17 cellular contexts compared by ENCODE assay signal in genomic region chr11:28342704-28343103, GRCh38.
DNase-seq lines count a peak whose midpoint lies in the region; ATAC-seq, FAIRE-seq and TF ChIP-seq lines count a peak whose summit lies in the region.
"Had no signal": no experiment of that assay in that cellular context is flagged by ENCODE, and none has a peak within 500 bp of the region (broad histone marks: within the 10 kb centered on the region; RNA-seq: fewer than 3 reads in every experiment).

No MANE protein-coding gene starts in this region.

- no peaks in the 10 kb centered on the region for H3K27me3 Mint-ChIP-seq in naive thymus-derived CD4-positive, alpha-beta T cell
- H3K27me3 Mint-ChIP-seq: activated naive CD8-positive, alpha-beta T cell treated with anti-CD3 and anti-CD28 coated beads for 36 hours had no signal

- no peaks in the 10 kb centered on the region for H4K20me1 ChIP-seq in K562 (replicated peaks; ENCODE audit: control insufficient read depth, insufficient read depth, low read length)
- no peaks in the 10 kb centered on the region for H4K20me1 ChIP-seq in hepatocyte (ENCODE audit: insufficient read depth, poor library complexity, severe bottlenecking)

- H3K4me1 ChIP-seq in K562 (replicated peaks in 1 of 2; ENCODE audit: control insufficient read depth in 2 of 2, insufficient read depth in 2 of 2, low read length in 2 of 2) (peaks cover 0 to 10% of the 10 kb centered on the region in 2 experiments; a peak in 2 of 5 replicates), hepatocyte (ENCODE audit: insufficient read depth) (peaks cover 5% of the 10 kb centered on the region)
- no peaks in the 10 kb centered on the region for H3K4me1 ChIP-seq in naive thymus-derived CD4-positive, alpha-beta T cell (ENCODE audit: control insufficient read depth in 2 of 2, insufficient read depth in 2 of 2, low read length in 2 of 2)
- H3K4me1 ChIP-seq: lower lobe of right lung, uterus had no signal

- H2AFZ ChIP-seq in K562 (ENCODE audit: low read depth, low read length): peak overlapping the region; percentile 96
- H2AFZ ChIP-seq in hepatocyte: no peak overlapping the region

- H3K9ac ChIP-seq in K562 (ENCODE audit: insufficient read depth in 1 of 2, low read depth in 2 of 2, low read length in 2 of 2): peak overlapping the region in 1 of 2 experiments; percentile 63; a peak in 2 of 4 replicates

- TF ChIP-seq EP300 in K562 (IDR thresholded peaks at IDR 0.05; ENCODE audit: low read length): no peak

- peak; percentile 14 for DNase-seq in AG10803 (ENCODE audit: low read depth)
- peak; percentile 9 for DNase-seq in LoVo (ENCODE audit: low spot score)
- peak in 1 of 4 experiments; percentile 4 for DNase-seq in K562 (ENCODE audit: extremely low read depth in 1 of 4, low spot score in 3 of 4)
- no peak for DNase-seq in hepatocyte (ENCODE audit: low spot score)
- no peak for DNase-seq in naive thymus-derived CD4-positive, alpha-beta T cell
- no peak for DNase-seq in SIG-M5 (lab: John Stamatoyannopoulos, UW)
- DNase-seq in Kasumi-1 (lab: John Stamatoyannopoulos, UW): no peak
- DNase-seq: activated CD4-positive, alpha-beta T cell treated with anti-CD3 and anti-CD28 coated beads, Interleukin-2, amount 50 U/mL, for 4 hours; activated naive CD8-positive, alpha-beta T cell treated with anti-CD3 and anti-CD28 coated beads for 36 hours; activated T-cell treated with anti-CD3 and anti-CD28 coated beads, Interleukin-2, amount 50 U/mL, for 4 hours; lower lobe of right lung; natural killer cell; NCI-H1930; NCI-H510A; retina; uterus had no signal

- H3K27me3 ChIP-seq in K562 (ENCODE audit: control insufficient read depth in 2 of 2, insufficient read depth in 2 of 2, low read length in 2 of 2) (no peaks in the 10 kb centered on the region), hepatocyte (no peaks in the 10 kb centered on the region)
- H3K27me3 ChIP-seq in naive thymus-derived CD4-positive, alpha-beta T cell (ENCODE audit: control insufficient read depth in 2 of 2, insufficient read depth in 2 of 2, low read length in 2 of 2): no peaks in the 10 kb centered on the region
- H3K27me3 ChIP-seq: uterus had no signal

- no TSS peak for BruUV-seq in K562 (replicated peaks; lab: Mats Ljungman, UMichigan)

- H3K79me2 ChIP-seq in K562 (ENCODE audit: control insufficient read depth, insufficient read depth, low read length): no peaks in the 10 kb centered on the region
- H3K79me2 ChIP-seq in hepatocyte: no peaks in the 10 kb centered on the region

- H3K9me3 ChIP-seq in K562 (replicated peaks; ENCODE audit: control insufficient read depth, insufficient read depth, low read depth, low read length) (no peaks in the 10 kb centered on the region; the same call in 1 of the 2 replicates), hepatocyte (ENCODE audit: low read depth) (no peaks in the 10 kb centered on the region)
- H3K9me3 ChIP-seq in naive thymus-derived CD4-positive, alpha-beta T cell (ENCODE audit: control insufficient read depth in 2 of 3, low read length in 3 of 3): peaks cover 0 to 7% (median 4%) of the 10 kb centered on the region in 3 experiments
- H3K9me3 ChIP-seq: uterus had no signal

- FAIRE-seq in K562 (lab: Jason Lieb, UNC): peak; percentile 58

- H3K36me3 Mint-ChIP-seq in naive thymus-derived CD4-positive, alpha-beta T cell: peaks cover 0 to 10% (median 4%) of the 10 kb centered on the region in 5 donors

- H3K4me1 Mint-ChIP-seq in naive thymus-derived CD4-positive, alpha-beta T cell: peaks cover 0 to 4% (median 0%) of the 10 kb centered on the region in 7 donors
- H3K4me1 Mint-ChIP-seq: activated naive CD8-positive, alpha-beta T cell treated with anti-CD3 and anti-CD28 coated beads for 36 hours; natural killer cell had no signal

- H3K4me2 ChIP-seq in K562 (ENCODE audit: insufficient read depth, low read length) (peak overlapping the region; percentile 14; the same call in 1 of the 2 replicates), hepatocyte (peak overlapping the region; percentile 16)

- TF ChIP-seq POLR2A in K562 (conservative IDR thresholded peaks at IDR 0.05) (no peak), GM18505 (IDR thresholded peaks at IDR 0.05; ENCODE audit: borderline replicate concordance, extremely low read depth, insufficient read depth, insufficient read length) (no peak)

- H3K4me3 ChIP-seq in AG10803 (ENCODE audit: low read length) (no peak overlapping the region), K562 (no peak overlapping the region), hepatocyte (no peak overlapping the region)
- H3K4me3 ChIP-seq in naive thymus-derived CD4-positive, alpha-beta T cell (ENCODE audit: low read length): no peak overlapping the region
- H3K4me3 ChIP-seq: lower lobe of right lung, uterus had no signal

- TF ChIP-seq CTCF in AG10803 (conservative IDR thresholded peaks at IDR 0.05; ENCODE audit: low read length) (no peak), K562 (IDR thresholded peaks at IDR 0.05 in 2 of 3, conservative IDR thresholded peaks at IDR 0.05 in 1 of 3; ENCODE audit: insufficient read depth in 2 of 3, low read depth in 1 of 3, low read length in 3 of 3) (no peak), hepatocyte (IDR thresholded peaks at IDR 0.05; ENCODE audit: poor library complexity) (no peak)

- no peak overlapping the region for H3K4me3 Mint-ChIP-seq in naive thymus-derived CD4-positive, alpha-beta T cell
- H3K4me3 Mint-ChIP-seq: activated naive CD8-positive, alpha-beta T cell treated with anti-CD3 and anti-CD28 coated beads for 36 hours; activated T-cell treated with anti-CD3 and anti-CD28 coated beads, Interleukin-2, amount 50 U/mL, for 4 hours; natural killer cell had no signal

- no peak for TF ChIP-seq RAD21 in K562 (CRISPR knock-in tag; conservative IDR thresholded peaks at IDR 0.05 in 1 of 2, IDR thresholded peaks at IDR 0.05 in 1 of 2)

- peaks cover 11 to 50% (median 24%) of the 10 kb centered on the region in 11 donors for H3K9me3 Mint-ChIP-seq in naive thymus-derived CD4-positive, alpha-beta T cell

- H3K27ac ChIP-seq in K562 (ENCODE audit: extremely low read depth, low read depth, low read length) (peak overlapping the region; percentile 74; the same call in 1 of the 3 replicates), hepatocyte (peak overlapping the region; percentile 21)
- H3K27ac ChIP-seq in naive thymus-derived CD4-positive, alpha-beta T cell (ENCODE audit: low read depth, low read length): no peak overlapping the region
- H3K27ac ChIP-seq: lower lobe of right lung, uterus had no signal

- no peaks in the 10 kb centered on the region for H3K36me3 ChIP-seq in K562 (ENCODE audit: control insufficient read depth, insufficient read depth, low read length)
- H3K36me3 ChIP-seq in hepatocyte (replicated peaks; ENCODE audit: insufficient read depth, low read depth): no peaks in the 10 kb centered on the region
- H3K36me3 ChIP-seq in naive thymus-derived CD4-positive, alpha-beta T cell (ENCODE audit: control insufficient read depth in 2 of 3, insufficient read depth in 3 of 3, low read length in 3 of 3): no peaks in the 10 kb centered on the region
- H3K36me3 ChIP-seq: lower lobe of right lung, uterus had no signal

- no peaks in the 10 kb centered on the region for H3K9me1 ChIP-seq in K562 (ENCODE audit: control insufficient read depth, insufficient read depth, low read length)

- H3K9me2 ChIP-seq in hepatocyte (replicated peaks; ENCODE audit: insufficient read depth): no peaks in the 10 kb centered on the region

- 9% methylated on average over 1 of the region's 1 CpG for whole genome bisulfite sequencing in K562 (ENCODE audit: insufficient coverage, low coverage, missing lambda C conversion rate)
- 64% methylated on average over 1 of the region's 1 CpG for WGBS in hepatocyte (ENCODE audit: low lambda C conversion rate, missing lambda C conversion rate)

- ATAC-seq in K562: peak; percentile 26; the same call in 2 of the 3 replicates
- no peak for ATAC-seq in naive thymus-derived CD4-positive, alpha-beta T cell
- no peak for ATAC-seq in GM18505 (IDR thresholded peaks at IDR 0.05; ENCODE audit: unreplicated experiment)
- ATAC-seq: activated T-cell treated with anti-CD3 and anti-CD28 coated beads, Interleukin-2, amount 50 U/mL, for 4 hours; lower lobe of right lung; natural killer cell had no signal

- H3K27ac Mint-ChIP-seq in naive thymus-derived CD4-positive, alpha-beta T cell: no peak overlapping the region
- H3K27ac Mint-ChIP-seq: activated naive CD8-positive, alpha-beta T cell treated with anti-CD3 and anti-CD28 coated beads for 36 hours; natural killer cell had no signal

- POLR2A ChIA-PET in K562 (lab: Yijun Ruan, JAX): interaction anchor here (1.5 kb wide), 1 partner anchor 15 kb away, joined by 3 read pairs; no protein-coding TSS in a partner anchor
- POLR2A ChIA-PET in naive thymus-derived CD4-positive, alpha-beta T cell (lab: Charles Lee): no interaction called here

- in situ Hi-C loops in K562 (cut with MboI): no loop called here

- CTCF ChIA-PET in K562 (lab: Yijun Ruan, JAX; ENCODE audit: low intra/inter-chr PET ratio): no interaction called here
- CTCF ChIA-PET in naive thymus-derived CD4-positive, alpha-beta T cell (lab: Charles Lee): no interaction called here

- intact Hi-C loops in K562 (cut with micrococcal nuclease): no loop called here
- intact Hi-C loops in naive thymus-derived CD4-positive, alpha-beta T cell (cut with micrococcal nuclease): no loop called here

TF ChIP-seq in K562, 482 proteins besides CTCF, POLR2A, EP300 and RAD21 (continues in another document):
- TF ChIP-seq ELK1 (CRISPR knock-in tag; IDR thresholded peaks at IDR 0.05): no peak
- TF ChIP-seq, protein P1, sequence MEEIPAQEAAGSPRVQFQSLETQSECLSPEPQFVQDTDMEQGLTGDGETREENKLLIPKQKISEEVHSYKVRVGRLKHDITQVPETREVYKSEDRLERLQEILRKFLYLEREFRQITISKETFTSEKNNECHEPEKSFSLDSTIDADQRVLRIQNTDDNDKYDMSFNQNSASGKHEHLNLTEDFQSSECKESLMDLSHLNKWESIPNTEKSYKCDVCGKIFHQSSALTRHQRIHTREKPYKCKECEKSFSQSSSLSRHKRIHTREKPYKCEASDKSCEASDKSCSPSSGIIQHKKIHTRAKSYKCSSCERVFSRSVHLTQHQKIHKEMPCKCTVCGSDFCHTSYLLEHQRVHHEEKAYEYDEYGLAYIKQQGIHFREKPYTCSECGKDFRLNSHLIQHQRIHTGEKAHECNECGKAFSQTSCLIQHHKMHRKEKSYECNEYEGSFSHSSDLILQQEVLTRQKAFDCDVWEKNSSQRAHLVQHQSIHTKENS (CRISPR knock-in tag; IDR thresholded peaks at IDR 0.05): no peak
- no peak for TF ChIP-seq DIDO1 (tag; IDR thresholded peaks at IDR 0.05; ENCODE audit: low read depth)
- no peak for TF ChIP-seq HDAC2 (IDR thresholded peaks at IDR 0.05)
- TF ChIP-seq RNF2 (IDR thresholded peaks at IDR 0.05): no peak

Comparison
In these comparisons a context has a peak if more than half of its experiments do, and no peak if none do; other contexts are left out.
1. DNase-seq: peak in AG10803 (single experiment) and LoVo (single experiment); none in hepatocyte (single experiment), naive thymus-derived CD4-positive, alpha-beta T cell (0 of 9), SIG-M5 (single experiment) and Kasumi-1 (0 of 2).